In genomic region chr4:121706595-121707021, GRCh38 we compare ENCODE assay signal across 9 cellular contexts. TPM values are rescaled to one million over a fixed set of nuclear protein-coding genes. Genes with fewer than 3 reads are reported as not detected.
DNase-seq lines count a peak whose midpoint lies in the region; ATAC-seq and TF ChIP-seq lines count a peak whose summit lies in the region.
"Had no signal": no experiment of that assay in that cellular context is flagged by ENCODE, and none has a peak within 500 bp of the region (broad histone marks: within the 10 kb centered on the region; RNA-seq: fewer than 3 reads in every experiment).

No MANE protein-coding gene starts in this region.

- no peak for TF ChIP-seq CTCF in glutamatergic neuron (IDR thresholded peaks at IDR 0.05; ENCODE audit: partially characterized antibody, unreplicated experiment)

- peaks cover 4% of the 10 kb centered on the region for H3K27me3 Mint-ChIP-seq in glutamatergic neuron (ENCODE audit: unreplicated experiment)

- H3K4me1 Mint-ChIP-seq in glutamatergic neuron (ENCODE audit: low read depth, unreplicated experiment) = peaks cover 6% of the 10 kb centered on the region

- peak; percentile 57 for DNase-seq in activated gamma-delta T cell treated with anti-CD3 and anti-CD28 coated beads, Interleukin-2, amount 50 U/mL, for 16 hours (ENCODE audit: low read depth)
- peak; percentile 75 for DNase-seq in stimulated activated CD4-positive, alpha-beta T cell treated with anti-CD3 and anti-CD28 coated beads, Interleukin-15, amount 100 ng/mL, for 24 hours
- no peak for DNase-seq in glutamatergic neuron
- DNase-seq in foreskin melanocyte = no peak
- no peak for DNase-seq in hypothalamus (lab: John Stamatoyannopoulos, UW)

- ATAC-seq in GM18517 (IDR thresholded peaks at IDR 0.05; ENCODE audit: unreplicated experiment) (peak; percentile 43), HG03469 (IDR thresholded peaks at IDR 0.05; ENCODE audit: unreplicated experiment) (peak; percentile 54), HG02588 (IDR thresholded peaks at IDR 0.05; ENCODE audit: unreplicated experiment) (no peak)

- H3K9me3 Mint-ChIP-seq in glutamatergic neuron (ENCODE audit: unreplicated experiment) = peaks cover 5% of the 10 kb centered on the region

- no peak overlapping the region for H3K27ac Mint-ChIP-seq in glutamatergic neuron (ENCODE audit: unreplicated experiment)

- no peaks in the 10 kb centered on the region for H3K36me3 Mint-ChIP-seq in glutamatergic neuron (ENCODE audit: unreplicated experiment)

- H3K4me3 Mint-ChIP-seq in glutamatergic neuron (ENCODE audit: unreplicated experiment) = no peak overlapping the region

RNA-seq across cellular contexts. Expression of gene ANXA5, which starts 9.8 kb away (rescaled TPM):
- total RNA-seq in glutamatergic neuron (ENCODE audit: unreplicated experiment) = 250 TPM

RNA-seq across cellular contexts. Expression of gene SMIM43, which starts 58.4 kb away (rescaled TPM):
- total RNA-seq in glutamatergic neuron (ENCODE audit: unreplicated experiment) = not detected
- total RNA-seq: prostate gland had no signal

Comparison
In these comparisons a context has a peak if more than half of its experiments do, and no peak if none do; other contexts are left out.
1. DNase-seq: peak in activated gamma-delta T cell treated with anti-CD3 and anti-CD28 coated beads, Interleukin-2, amount 50 U/mL, for 16 hours (single experiment) and stimulated activated CD4-positive, alpha-beta T cell treated with anti-CD3 and anti-CD28 coated beads, Interleukin-15, amount 100 ng/mL, for 24 hours (single experiment); none in glutamatergic neuron (single experiment), foreskin melanocyte (single experiment) and hypothalamus (0 of 51).